Comparison of ENCODE assay signal across 8 cellular contexts in the genomic region with DNA sequence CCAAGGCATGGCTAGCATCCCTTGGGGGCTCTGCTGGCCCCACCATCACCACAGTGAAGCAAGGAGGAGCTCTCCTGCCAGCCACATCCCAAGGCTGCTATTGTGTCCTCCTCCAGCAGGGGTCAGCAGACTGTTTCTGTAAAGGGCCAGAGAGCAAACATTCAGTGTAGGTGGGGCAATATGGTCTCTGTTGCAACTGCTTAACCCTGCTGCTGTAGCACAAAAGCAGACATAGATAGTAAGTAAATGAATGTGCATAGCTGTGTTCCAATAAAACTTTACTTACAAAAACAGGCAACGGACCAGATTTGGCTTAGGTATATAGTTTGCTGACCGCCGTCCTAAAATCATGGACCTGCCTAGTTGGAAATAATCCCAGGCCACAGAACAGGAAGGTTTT. TPM values are rescaled to one million over a fixed set of nuclear protein-coding genes. Genes with fewer than 3 reads are reported as not detected.
DNase-seq lines count a peak whose midpoint lies in the region; ATAC-seq and TF ChIP-seq lines count a peak whose summit lies in the region.

No MANE protein-coding gene starts in this region.

- no peaks in the 10 kb centered on the region for H3F3A ChIP-seq in PC-9 (ENCODE audit: insufficient read depth, low read depth)

- H3K79me2 ChIP-seq in PC-9 (ENCODE audit: low read depth), result no peaks in the 10 kb centered on the region

- DNase-seq in Ammon's horn (ENCODE audit: low spot score) (peak; percentile 78), GM19238 (ENCODE audit: insufficient read length, low spot score) (peak; percentile 37), Kasumi-1 (lab: John Stamatoyannopoulos, UW) (peak; percentile 86 to 91), PC-9 (peak; percentile 63 to 72), fibroblast of the aortic adventitia (ENCODE audit: low read depth) (peak; percentile 85), omental fat pad (ENCODE audit: low spot score) (peak; percentile 57), testis (peak; percentile 88)
- DNase-seq in activated T-cell treated with anti-CD3 and anti-CD28 coated beads, Interleukin-2, amount 50 U/mL, for 1 hour, result peak; percentile 73

- TF ChIP-seq CTCF in PC-9 (conservative IDR thresholded peaks at IDR 0.05), result peak; percentile 93
- peak; percentile 97 for TF ChIP-seq CTCF in fibroblast of the aortic adventitia (IDR thresholded peaks at IDR 0.05; ENCODE audit: insufficient read depth, low read length)
- peak in 1 of 3 donors; percentile 71 for TF ChIP-seq CTCF in omental fat pad (IDR thresholded peaks at IDR 0.05)
- peak; percentile 64 to 84 (median 82) for TF ChIP-seq CTCF in testis (IDR thresholded peaks at IDR 0.05)

- no TSS peak for BruUV-seq in PC-9 (replicated peaks; lab: Mats Ljungman, UMichigan)

- no peak overlapping the region for H2AFZ ChIP-seq in PC-9

- H3K9me3 ChIP-seq in PC-9 (ENCODE audit: insufficient read depth, low read depth), result no peaks in the 10 kb centered on the region
- H3K9me3 ChIP-seq in testis, result no peaks in the 10 kb centered on the region

- CTCF ChIA-PET in PC-9 (lab: Charles Lee), result interaction anchor here (0.6 to 1.2 kb wide), 7 partner anchors 11 to 921 kb away, joined by 3 to 5 read pairs (median 3); no protein-coding TSS in a partner anchor

- intact Hi-C loops in PC-9 (cut with micrococcal nuclease; ENCODE audit: unreplicated experiment) (no loop called here), testis (cut with DNase I; ENCODE audit: low total_unique reads) (no loop called here)

- no peak overlapping the region for H3K4me3 ChIP-seq in PC-9
- H3K4me3 ChIP-seq in fibroblast of the aortic adventitia (ENCODE audit: low read depth, low read length), result no peak overlapping the region
- H3K4me3 ChIP-seq in testis, result no peak overlapping the region

- no peaks in the 10 kb centered on the region for H3K36me3 ChIP-seq in PC-9 (ENCODE audit: low read depth)
- no peaks in the 10 kb centered on the region for H3K36me3 ChIP-seq in testis (ENCODE audit: low read depth, missing control alignments)

- H3K9me2 ChIP-seq in PC-9 (ENCODE audit: insufficient read depth), result no peaks in the 10 kb centered on the region

- H3K4me2 ChIP-seq in PC-9, result no peak overlapping the region

- no peak for TF ChIP-seq POLR2A in testis (IDR thresholded peaks at IDR 0.05)

- H4K20me1 ChIP-seq in PC-9 (ENCODE audit: insufficient read depth), result no peaks in the 10 kb centered on the region

- H3K27me3 ChIP-seq in PC-9 (ENCODE audit: insufficient read depth, low read depth) (no peaks in the 10 kb centered on the region), testis (no peaks in the 10 kb centered on the region)

- H3K4me1 ChIP-seq in PC-9 (replicated peaks; ENCODE audit: insufficient read depth) (peaks cover 8% of the 10 kb centered on the region), testis (peaks cover 29% of the 10 kb centered on the region)

- H3K27ac ChIP-seq in PC-9 (no peak overlapping the region), testis (no peak overlapping the region)

- no peak for ATAC-seq in omental fat pad (ENCODE audit: low FRiP score)

- WGBS in testis, 2 donors, result 73 to 76% methylated on average over 3 of the region's 3 CpGs

- POLR2A ChIA-PET in PC-9 (lab: Charles Lee; ENCODE audit: unreplicated experiment), result no interaction called here

RNA-seq across cellular contexts. Expression of gene ZBTB7C, which starts 36.4 kb away (rescaled TPM):
- not detected in 2 replicates for total RNA-seq in PC-9 (2021)
- total RNA-seq in fibroblast of the aortic adventitia (ENCODE audit: low replicate concordance), result 0.09 and 0.41 TPM in 2 replicates
- total RNA-seq in omental fat pad, result 10 to 100 TPM in 3 of 4 donors, 1 to 10 TPM in 1; 5.0 to 14.1 (median 13.3) TPM
- total RNA-seq in testis, result 10 to 100 TPM; 42.4 to 65.4 TPM
- polyA plus RNA-seq in testis (ENCODE audit: insufficient read depth, low read depth, low replicate concordance), result 14.1 TPM

Comparison
In these comparisons a context has a peak if more than half of its experiments do, and no peak if none do; other contexts are left out.
1. DNase-seq: peak in every context shown above with its lines; median percentile 88 in Kasumi-1; 88 in testis; 85 in fibroblast of the aortic adventitia; 78 in Ammon's horn; 73 in activated T-cell treated with anti-CD3 and anti-CD28 coated beads, Interleukin-2, amount 50 U/mL, for 1 hour; 68 in PC-9; 57 in omental fat pad; 37 in GM19238.